In the genomic region with DNA sequence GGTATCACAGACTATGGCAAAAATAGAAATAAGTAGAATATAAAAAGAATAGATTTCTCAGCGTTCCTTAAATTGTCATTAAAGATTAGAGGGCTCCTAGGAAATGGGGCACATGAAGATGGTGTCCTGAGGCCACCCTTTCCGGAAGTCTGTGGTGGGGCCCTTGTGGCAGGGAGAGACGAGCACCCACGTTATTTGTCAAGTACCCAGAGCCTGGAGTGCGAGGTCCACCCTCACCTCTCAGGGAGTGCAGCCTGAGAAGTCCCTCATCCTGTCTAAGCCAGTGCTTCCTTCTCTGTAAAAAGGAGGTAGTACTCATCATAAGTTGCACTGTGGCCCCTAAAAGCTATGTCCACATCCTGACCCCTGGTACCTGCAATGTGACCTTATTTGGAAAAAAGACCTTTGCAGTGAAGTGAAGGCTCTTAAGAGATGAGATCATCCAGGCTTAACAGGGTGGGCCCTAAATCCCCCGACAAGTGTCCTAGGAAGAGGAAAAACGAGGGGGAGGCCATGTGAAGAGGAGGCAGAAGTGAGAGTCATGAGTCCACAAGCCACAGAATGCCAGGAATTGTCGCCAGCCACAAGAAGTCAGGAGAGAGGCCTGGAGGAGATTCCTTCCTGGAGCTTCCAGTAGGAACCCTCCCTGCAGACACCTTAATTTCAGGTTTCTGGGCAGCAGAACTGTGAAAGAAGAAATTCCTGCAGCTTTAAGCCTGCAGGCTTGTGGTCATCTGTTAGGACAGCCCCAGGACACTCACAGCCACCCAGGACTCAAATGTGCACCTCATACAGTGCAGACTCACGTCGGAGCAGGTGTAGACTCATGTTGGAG, we compare ENCODE assay signal across 31 cellular contexts.
DNase-seq lines count a peak whose midpoint lies in the region; ATAC-seq, FAIRE-seq and TF ChIP-seq lines count a peak whose summit lies in the region.
"Had no signal": no experiment of that assay in that cellular context is flagged by ENCODE, and none has a peak within 500 bp of the region (broad histone marks: within the 10 kb centered on the region; RNA-seq: fewer than 3 reads in every experiment).

No MANE protein-coding gene starts in this region.

- H3K4me3 ChIP-seq in upper lobe of right lung (no peak overlapping the region), kidney (ENCODE audit: low read length in 2 of 2) (no peak overlapping the region)
- H3K4me3 ChIP-seq: heart right ventricle, right lobe of liver, vagina had no signal

- H3K9me3 ChIP-seq in upper lobe of right lung = no peaks in the 10 kb centered on the region
- no peaks in the 10 kb centered on the region for H3K9me3 ChIP-seq in kidney (ENCODE audit: control insufficient read depth in 1 of 2, low read length in 2 of 2)
- H3K9me3 ChIP-seq: right lobe of liver, vagina had no signal

- H3K36me3 ChIP-seq in upper lobe of right lung (no peaks in the 10 kb centered on the region), kidney (ENCODE audit: control insufficient read depth in 1 of 2, insufficient read depth in 2 of 2, low read length in 2 of 2) (no peaks in the 10 kb centered on the region)
- H3K36me3 ChIP-seq: heart right ventricle, right lobe of liver, vagina, WERI-Rb-1 had no signal

- TF ChIP-seq CTCF in upper lobe of right lung (IDR thresholded peaks at IDR 0.05) (no peak), kidney (IDR thresholded peaks at IDR 0.05; ENCODE audit: borderline replicate concordance, extremely low read depth, insufficient read depth) (no peak), GM10266 (IDR thresholded peaks at IDR 0.05; ENCODE audit: control insufficient read depth, insufficient read depth, low read depth, missing control alignments) (no peak)

- intact Hi-C loops in upper lobe of right lung (cut with DNase I) (no loop called here), kidney (cut with DNase I) (no loop called here)

- H3K27ac ChIP-seq in upper lobe of right lung (no peak overlapping the region), kidney (ENCODE audit: low read depth in 2 of 2, low read length in 2 of 2) (no peak overlapping the region)
- H3K27ac ChIP-seq: 22Rv1, heart right ventricle, HL-60, right lobe of liver, vagina, WERI-Rb-1 had no signal

- no peak overlapping the region for H3K9ac ChIP-seq in kidney (ENCODE audit: low read length in 2 of 2)

- no peaks in the 10 kb centered on the region for H3K27me3 ChIP-seq in upper lobe of right lung
- H3K27me3 ChIP-seq: heart right ventricle, right lobe of liver, vagina had no signal

- DNase-seq in activated CD8-positive, alpha-beta memory T cell treated with anti-CD3 and anti-CD28 coated beads for 24 hours = peak; percentile 28
- DNase-seq in activated CD8-positive, alpha-beta memory T cell treated with anti-CD3 and anti-CD28 coated beads, Interleukin-2, amount 50 U/mL, for 4 hours = no peak
- DNase-seq in RPMI7951 (ENCODE audit: low read depth) (peak; percentile 66), glomerular visceral epithelial cell (ENCODE audit: extremely low spot score) (peak; percentile 88), upper lobe of right lung (peak; percentile 10), kidney (no peak), GM10266 (ENCODE audit: extremely low spot score) (no peak)
- DNase-seq: activated CD4-positive, alpha-beta T cell treated with anti-CD3 and anti-CD28 coated beads, Interleukin-2, amount 10 ng/mL, durations not matched to agents 24 days and 14 days; activated naive CD4-positive, alpha-beta T cell treated with anti-CD3 and anti-CD28 coated beads, Interleukin-2, amount 10 ng/mL, durations not matched to agents 7 days and 5 days; amniotic stem cell; CD4-positive, alpha-beta memory T cell; effector memory CD4-positive, alpha-beta T cell; erythroblast; H7; heart right ventricle; NCI-H1694 treated with DMSO at 0.1 percent for 48 hours; NCI-H510A; PC-3; SHP77; stimulated activated CD4-positive, alpha-beta T cell treated with anti-CD3 and anti-CD28 coated beads, Interleukin-15, amount 100 ng/mL, for 24 hours; stimulated activated naive B cell treated with anti-CD40 and anti-IgM and Interleukin-4, amounts not matched to agents 10 μg/mL and 1 μg/mL and 100 μg/mL, for 72 hours; SW 1271; T1000; WERI-Rb-1 had no signal

- ATAC-seq in upper lobe of right lung (no peak), GM18907 (IDR thresholded peaks at IDR 0.05; ENCODE audit: unreplicated experiment) (no peak)
- ATAC-seq: heart right ventricle; PC-3; right lobe of liver; stimulated activated naive B cell treated with anti-CD40 and anti-IgM and Interleukin-4, amounts not matched to agents 10 μg/mL and 1 μg/mL and 100 μg/mL, for 72 hours had no signal

- FAIRE-seq in kidney (lab: Jason Lieb, UNC) = no peak
- FAIRE-seq: bronchial epithelial cell, GM19239 had no signal

- no peaks in the 10 kb centered on the region for H3K4me1 ChIP-seq in upper lobe of right lung
- H3K4me1 ChIP-seq in kidney (ENCODE audit: control insufficient read depth in 1 of 2, insufficient read depth in 1 of 2, low read depth in 1 of 2, low read length in 2 of 2) = no peaks in the 10 kb centered on the region
- H3K4me1 ChIP-seq: heart right ventricle, right lobe of liver, vagina had no signal

Comparison
In these comparisons a context has a peak if more than half of its experiments do, and no peak if none do; other contexts are left out.
1. DNase-seq: peak in activated CD8-positive, alpha-beta memory T cell treated with anti-CD3 and anti-CD28 coated beads for 24 hours (single experiment), RPMI7951 (single experiment), glomerular visceral epithelial cell (single experiment) and upper lobe of right lung (single experiment); none in activated CD8-positive, alpha-beta memory T cell treated with anti-CD3 and anti-CD28 coated beads, Interleukin-2, amount 50 U/mL, for 4 hours (single experiment), kidney (single experiment) and GM10266 (single experiment).